8 cellular contexts compared by ENCODE assay signal in genomic region chr16:70113599-70113981, GRCh38. TPM values are rescaled to one million over a fixed set of nuclear protein-coding genes. Genes with fewer than 3 reads are reported as not detected.
A peak's percentile ranks its signal among the peaks of the same experiment; 100 is the strongest.
DNase-seq lines count a peak whose midpoint lies in the region; ATAC-seq and TF ChIP-seq lines count a peak whose summit lies in the region.
"Not testable (repeated sequence)": the region's sequence is repeated elsewhere in the genome, so short reads cannot be mapped to it uniquely, and the experiment has no call there.

No MANE protein-coding gene starts in this region.

- not testable (repeated sequence) for H3K9me2 ChIP-seq in MM.1S (replicated peaks; ENCODE audit: insufficient read depth, low read length)

- H3K36me3 ChIP-seq in MM.1S (replicated peaks; ENCODE audit: insufficient read depth, low read length); lung (ENCODE audit: control insufficient read depth in 2 of 2, insufficient read depth in 2 of 2, low read length in 2 of 2): not testable (repeated sequence)
- H3K36me3 ChIP-seq in esophagus muscularis mucosa (peaks cover 0 to 13% (median 0%) of the 10 kb centered on the region in 4 donors), spleen (peaks cover 0 to 12% (median 0%) of the 10 kb centered on the region in 6 donors)

- H3K36me3 Mint-ChIP-seq in CD14-positive monocyte; activated naive CD4-positive, alpha-beta T cell treated with anti-CD3 and anti-CD28 coated beads, Interleukin-2, amount 10 ng/mL, durations not matched to agents 7 days and 5 days: not testable (repeated sequence)

- peak overlapping the region; percentile 68 to 94 (median 87) for H3K27ac Mint-ChIP-seq in CD14-positive monocyte
- H3K27ac Mint-ChIP-seq in activated naive CD4-positive, alpha-beta T cell treated with anti-CD3 and anti-CD28 coated beads, Interleukin-2, amount 10 ng/mL, durations not matched to agents 7 days and 5 days, result peak overlapping the region; percentile 80

- not testable (repeated sequence) for H3F3A ChIP-seq in MM.1S (ENCODE audit: insufficient read depth, low read length)

- H3K27ac ChIP-seq in MM.1S (ENCODE audit: low read length), result not testable (repeated sequence)
- peak overlapping the region; percentile 77 to 88 (median 82) for H3K27ac ChIP-seq in esophagus muscularis mucosa (replicated peaks in 1 of 4)
- peak overlapping the region; percentile 60 to 73 for H3K27ac ChIP-seq in lung (ENCODE audit: low read depth in 1 of 2, low read length in 1 of 2)
- H3K27ac ChIP-seq in spleen, result peak overlapping the region in 7 of 8 donors; percentile 65 to 86 (median 84)

- not testable (repeated sequence) for H3K9ac ChIP-seq in MM.1S (ENCODE audit: low read length)

- CTCF ChIA-PET in activated naive CD4-positive, alpha-beta T cell treated with anti-CD3 and anti-CD28 coated beads, Interleukin-2, amount 10 ng/mL, durations not matched to agents 7 days and 5 days (lab: Charles Lee), result not testable (repeated sequence)

- not testable (repeated sequence) for H3K27me3 Mint-ChIP-seq in CD14-positive monocyte (ENCODE audit: low read depth in 3 of 3); activated naive CD4-positive, alpha-beta T cell treated with anti-CD3 and anti-CD28 coated beads, Interleukin-2, amount 10 ng/mL, durations not matched to agents 7 days and 5 days

- peak overlapping the region; percentile 12; the same call in 1 of the 2 replicates for H3K4me2 ChIP-seq in MM.1S (ENCODE audit: low read depth, low read length)

- TF ChIP-seq EP300 in esophagus muscularis mucosa (IDR thresholded peaks at IDR 0.05), result not testable (repeated sequence)

- H3K4me1 Mint-ChIP-seq in CD14-positive monocyte, result peaks cover 21% of the 10 kb centered on the region
- H3K4me1 Mint-ChIP-seq in activated naive CD4-positive, alpha-beta T cell treated with anti-CD3 and anti-CD28 coated beads, Interleukin-2, amount 10 ng/mL, durations not matched to agents 7 days and 5 days, result peaks cover 15% of the 10 kb centered on the region

- H3K27me3 ChIP-seq in MM.1S (replicated peaks; ENCODE audit: insufficient read depth, low read length); esophagus muscularis mucosa; lung (ENCODE audit: control insufficient read depth, insufficient read depth); spleen (replicated peaks in 1 of 7): not testable (repeated sequence)

- WGBS in esophagus muscularis mucosa, result no CpG with 5 or more reads among the region's 15 CpGs
- 0% methylated on average over 2 of the region's 15 CpGs; no CpG with 5 or more reads in 1 of the 2 donors for WGBS in lung, 2 donors
- WGBS in spleen, 5 donors, result 0 to 2% (median 0%) methylated on average over 1 to 3 of the region's 15 CpGs; no CpG with 5 or more reads in 1 of the 5 donors

- TF ChIP-seq CTCF in CD14-positive monocyte (IDR thresholded peaks at IDR 0.05); MM.1S (IDR thresholded peaks at IDR 0.05; ENCODE audit: low read length); esophagus muscularis mucosa (IDR thresholded peaks at IDR 0.05); lung (IDR thresholded peaks at IDR 0.05; ENCODE audit: control extremely low read depth, extremely low read depth); spleen (IDR thresholded peaks at IDR 0.05 in 8 of 11, conservative IDR thresholded peaks at IDR 0.05 in 3 of 11): not testable (repeated sequence)

- H3K79me2 ChIP-seq in MM.1S (ENCODE audit: low read length), result peaks cover 25% of the 10 kb centered on the region

- peak overlapping the region; percentile 82; the same call in 1 of the 2 replicates for H3K4me3 ChIP-seq in MM.1S (ENCODE audit: low read length)
- peak overlapping the region; percentile 63 to 81 (median 69) for H3K4me3 ChIP-seq in esophagus muscularis mucosa
- H3K4me3 ChIP-seq in lung, result not testable (repeated sequence)
- peak overlapping the region; percentile 67 to 80 (median 70) for H3K4me3 ChIP-seq in spleen

- H3K9me3 ChIP-seq in MM.1S (replicated peaks; ENCODE audit: insufficient read depth, low read length); esophagus muscularis mucosa; lung (ENCODE audit: control insufficient read depth in 2 of 2, insufficient read depth in 1 of 2, low read length in 1 of 2); spleen: not testable (repeated sequence)

- DNase-seq in CD14-positive monocyte (ENCODE audit: low spot score); MM.1S; activated naive CD4-positive, alpha-beta T cell treated with anti-CD3 and anti-CD28 coated beads, Interleukin-2, amount 10 ng/mL, durations not matched to agents 7 days and 5 days; esophagus muscularis mucosa (ENCODE audit: extremely low spot score); lung (ENCODE audit: low spot score); spleen: not testable (repeated sequence)

- peak overlapping the region; percentile 69 to 88 for H3K4me3 Mint-ChIP-seq in CD14-positive monocyte
- H3K4me3 Mint-ChIP-seq in activated naive CD4-positive, alpha-beta T cell treated with anti-CD3 and anti-CD28 coated beads, Interleukin-2, amount 10 ng/mL, durations not matched to agents 7 days and 5 days, result peak overlapping the region; percentile 87

- peak; percentile 28 for ATAC-seq in GM19438 (IDR thresholded peaks at IDR 0.05; ENCODE audit: low read depth, unreplicated experiment)
- ATAC-seq in HG02938 (IDR thresholded peaks at IDR 0.05; ENCODE audit: unreplicated experiment), result peak; percentile 32
- peak; percentile 12 for ATAC-seq in lung (ENCODE audit: insufficient read depth, low FRiP score)

- H3K4me1 ChIP-seq in MM.1S (ENCODE audit: low read length); lung (ENCODE audit: control insufficient read depth in 2 of 2, insufficient read depth in 2 of 2, low read length in 2 of 2): not testable (repeated sequence)
- peaks cover 6 to 30% (median 18%) of the 10 kb centered on the region in 4 donors for H3K4me1 ChIP-seq in esophagus muscularis mucosa
- peaks cover 7 to 52% (median 20%) of the 10 kb centered on the region in 6 donors for H3K4me1 ChIP-seq in spleen

- not testable (repeated sequence) for H3K9me3 Mint-ChIP-seq in CD14-positive monocyte; activated naive CD4-positive, alpha-beta T cell treated with anti-CD3 and anti-CD28 coated beads, Interleukin-2, amount 10 ng/mL, durations not matched to agents 7 days and 5 days

- intact Hi-C loops in CD14-positive monocyte (cut with micrococcal nuclease); esophagus muscularis mucosa (cut with DNase I); spleen (cut with DNase I; ENCODE audit: low total_unique reads): not testable (repeated sequence)

- TF ChIP-seq POLR2A in esophagus muscularis mucosa (IDR thresholded peaks at IDR 0.05; ENCODE audit: low read depth); spleen (IDR thresholded peaks at IDR 0.05): not testable (repeated sequence)

- not testable (repeated sequence) for H2AFZ ChIP-seq in MM.1S (ENCODE audit: low read length)

- not testable (repeated sequence) for H4K20me1 ChIP-seq in MM.1S (ENCODE audit: insufficient read depth, low read length)

RNA-seq across cellular contexts. Expression of gene PDPR, which starts 0.5 kb away (rescaled TPM):
- polyA plus RNA-seq in CD14-positive monocyte, result 1 to 10 TPM; 5.1 to 5.7 TPM
- total RNA-seq in esophagus muscularis mucosa, result 10 to 100 TPM; 19.1 to 31.8 (median 27.4) TPM
- total RNA-seq in lung, result 10 to 100 TPM; 28.2 to 33.6 TPM
- 1 to 10 TPM; 7.2 to 8.6 TPM for polyA plus RNA-seq in lung
- total RNA-seq in spleen, result 10 to 100 TPM; 25.3 to 48.4 (median 33.5) TPM
- 1 to 10 TPM; 4.6 to 9.4 (median 6.4) TPM for polyA plus RNA-seq in spleen

RNA-seq across cellular contexts. Expression of gene CLEC18C, which starts 60.0 kb away (rescaled TPM):
- not detected for polyA plus RNA-seq in CD14-positive monocyte
- total RNA-seq in esophagus muscularis mucosa, result under 1 TPM in 1 of 4 donors, not detected in 3; 0.58 TPM
- total RNA-seq in lung, result 1 to 10 TPM in 1 of 2 donors, not detected in 1; 1.0 TPM
- polyA plus RNA-seq in lung, result under 1 TPM; 0.09 to 0.14 TPM
- total RNA-seq in spleen, result 1 to 10 TPM in 1 of 7 donors, under 1 TPM in 4, not detected in 2; 0.28 to 1.2 (median 0.60) TPM
- under 1 TPM; 0.09 to 0.42 (median 0.11) TPM for polyA plus RNA-seq in spleen
